8 cellular contexts compared by ENCODE assay signal in genomic region chr22:29552357-29552756, GRCh38. TPM values are rescaled to one million over a fixed set of nuclear protein-coding genes. Genes with fewer than 3 reads are reported as not detected.
DNase-seq lines count a peak whose midpoint lies in the region; ATAC-seq and TF ChIP-seq lines count a peak whose summit lies in the region.
"Not testable (repeated sequence)": the region's sequence is repeated elsewhere in the genome, so short reads cannot be mapped to it uniquely, and the experiment has no call there.

No MANE protein-coding gene starts in this region.

- POLR2A ChIA-PET in activated CD4-positive, alpha-beta T cell treated with anti-CD3 and anti-CD28 coated beads, Interleukin-2, amount 10 ng/mL, durations not matched to agents 7 days and 5 days (lab: Charles Lee): not testable (repeated sequence)

- H3K27me3 Mint-ChIP-seq in activated CD4-positive, alpha-beta T cell treated with anti-CD3 and anti-CD28 coated beads, Interleukin-2, amount 10 ng/mL, durations not matched to agents 7 days and 5 days; activated naive CD8-positive, alpha-beta T cell treated with anti-CD3 and anti-CD28 coated beads, Interleukin-2, amount 50 U/mL, for 24 hours: not testable (repeated sequence)
- peaks cover 11% of the 10 kb centered on the region for H3K27me3 Mint-ChIP-seq in endothelial cell (ENCODE audit: unreplicated experiment)

- H3K36me3 ChIP-seq in GM23248 (ENCODE audit: low read depth) (peaks cover 14% of the 10 kb centered on the region; the same call in 1 of the 2 replicates), OCI-LY3 (replicated peaks; ENCODE audit: low read depth, low read length) (peaks cover 39% of the 10 kb centered on the region), mesenchymal stem cell (ENCODE audit: control insufficient read depth in 1 of 2, insufficient read depth in 2 of 2, low read depth in 1 of 2, low read length in 2 of 2) (peaks cover 51 to 55% of the 10 kb centered on the region in 2 experiments), skeletal muscle satellite cell (ENCODE audit: insufficient read depth, low read length) (peaks cover 22% of the 10 kb centered on the region)

- ATAC-seq in activated naive CD8-positive, alpha-beta T cell treated with anti-CD3 and anti-CD28 coated beads, Interleukin-2, amount 50 U/mL, for 24 hours: not testable (repeated sequence)

- peaks cover 39% of the 10 kb centered on the region for H3K36me3 Mint-ChIP-seq in activated CD4-positive, alpha-beta T cell treated with anti-CD3 and anti-CD28 coated beads, Interleukin-2, amount 10 ng/mL, durations not matched to agents 7 days and 5 days (ENCODE audit: low read depth)
- H3K36me3 Mint-ChIP-seq in activated naive CD8-positive, alpha-beta T cell treated with anti-CD3 and anti-CD28 coated beads, Interleukin-2, amount 50 U/mL, for 24 hours (ENCODE audit: low read depth): peaks cover 28% of the 10 kb centered on the region
- peaks cover 36% of the 10 kb centered on the region for H3K36me3 Mint-ChIP-seq in endothelial cell (ENCODE audit: low read depth, unreplicated experiment)

- H3F3A ChIP-seq in GM23248 (ENCODE audit: insufficient read depth): peaks cover 24% of the 10 kb centered on the region

- H3K9me3 ChIP-seq in GM23248 (ENCODE audit: low read depth); OCI-LY3 (ENCODE audit: insufficient read depth, low read length); mesenchymal stem cell (ENCODE audit: control insufficient read depth, low read length); skeletal muscle satellite cell (replicated peaks; ENCODE audit: low read length): not testable (repeated sequence)

- H2BK120ac ChIP-seq in mesenchymal stem cell (ENCODE audit: low read depth, low read length): not testable (repeated sequence)

- H3K4me3 Mint-ChIP-seq in activated CD4-positive, alpha-beta T cell treated with anti-CD3 and anti-CD28 coated beads, Interleukin-2, amount 10 ng/mL, durations not matched to agents 7 days and 5 days: peak overlapping the region; percentile 95
- H3K4me3 Mint-ChIP-seq in activated naive CD8-positive, alpha-beta T cell treated with anti-CD3 and anti-CD28 coated beads, Interleukin-2, amount 50 U/mL, for 24 hours: peak overlapping the region; percentile 95
- H3K4me3 Mint-ChIP-seq in endothelial cell (ENCODE audit: unreplicated experiment): peak overlapping the region; percentile 98

- H3K23ac ChIP-seq in mesenchymal stem cell (ENCODE audit: low read length in 2 of 2): not testable (repeated sequence)

- not testable (repeated sequence) for H2AK5ac ChIP-seq in mesenchymal stem cell (ENCODE audit: low read length, severe bottlenecking)

- CTCF ChIA-PET in activated CD4-positive, alpha-beta T cell treated with anti-CD3 and anti-CD28 coated beads, Interleukin-2, amount 10 ng/mL, durations not matched to agents 7 days and 5 days (lab: Charles Lee): not testable (repeated sequence)

- H3K79me1 ChIP-seq in mesenchymal stem cell (replicated peaks; ENCODE audit: low read length, poor library complexity, severe bottlenecking): peaks cover 30% of the 10 kb centered on the region

- peak overlapping the region; percentile 49 for H3K4me3 ChIP-seq in AG10803 (ENCODE audit: low read length)
- peak overlapping the region; percentile 96 for H3K4me3 ChIP-seq in GM23248
- H3K4me3 ChIP-seq in OCI-LY3 (ENCODE audit: low read length): peak overlapping the region; percentile 99; the same call in 1 of the 2 replicates
- peak overlapping the region in 1 of 2 experiments; percentile 96 for H3K4me3 ChIP-seq in mesenchymal stem cell (ENCODE audit: insufficient read depth in 1 of 2, low read depth in 1 of 2, low read length in 2 of 2)
- H3K4me3 ChIP-seq in skeletal muscle satellite cell (ENCODE audit: low read length): peak overlapping the region; percentile 87

- H3K4me2 ChIP-seq in GM23248 (ENCODE audit: unreplicated experiment): not testable (repeated sequence)
- H3K4me2 ChIP-seq in OCI-LY3 (ENCODE audit: low read length): peak overlapping the region; percentile 78
- peak overlapping the region; percentile 40 for H3K4me2 ChIP-seq in mesenchymal stem cell (ENCODE audit: low read length, poor library complexity, severe bottlenecking)
- peak overlapping the region; percentile 80 for H3K4me2 ChIP-seq in skeletal muscle satellite cell (ENCODE audit: low read length)

- not testable (repeated sequence) for H2BK12ac ChIP-seq in mesenchymal stem cell (ENCODE audit: low read length in 2 of 2)

- 87 to 89% methylated on average over 5 to 33 of the region's 33 CpGs for WGBS in GM23248 (ENCODE audit: low coverage in 1 of 2, low lambda C conversion rate in 2 of 2, missing lambda C conversion rate in 2 of 2), 2 experiments
- WGBS in mesenchymal stem cell: 92% methylated on average over 24 of the region's 33 CpGs

- H3K4ac ChIP-seq in mesenchymal stem cell (ENCODE audit: low read depth in 1 of 2, low read length in 2 of 2): not testable (repeated sequence)

- peaks cover 33% of the 10 kb centered on the region for H3K4me1 Mint-ChIP-seq in activated CD4-positive, alpha-beta T cell treated with anti-CD3 and anti-CD28 coated beads, Interleukin-2, amount 10 ng/mL, durations not matched to agents 7 days and 5 days
- H3K4me1 Mint-ChIP-seq in activated naive CD8-positive, alpha-beta T cell treated with anti-CD3 and anti-CD28 coated beads, Interleukin-2, amount 50 U/mL, for 24 hours: peaks cover 21% of the 10 kb centered on the region
- peaks cover 11% of the 10 kb centered on the region for H3K4me1 Mint-ChIP-seq in endothelial cell (ENCODE audit: unreplicated experiment)

- H3K27ac ChIP-seq in GM23248: peak overlapping the region; percentile 80
- H3K27ac ChIP-seq in OCI-LY3 (ENCODE audit: low read length); mesenchymal stem cell (ENCODE audit: low read length, poor library complexity, severe bottlenecking): not testable (repeated sequence)

- not testable (repeated sequence) for H4K91ac ChIP-seq in mesenchymal stem cell (ENCODE audit: low read length)

- not testable (repeated sequence) for DNase-seq in AG10803 (ENCODE audit: low read depth); GM23248; activated CD4-positive, alpha-beta T cell treated with anti-CD3 and anti-CD28 coated beads, Interleukin-2, amount 10 ng/mL, durations not matched to agents 7 days and 5 days; activated naive CD8-positive, alpha-beta T cell treated with anti-CD3 and anti-CD28 coated beads, Interleukin-2, amount 50 U/mL, for 24 hours; mesenchymal stem cell
- peak; percentile 11 for DNase-seq in endothelial cell (ENCODE audit: low spot score)

- peak overlapping the region; percentile 91 for H3K9ac ChIP-seq in GM23248
- H3K9ac ChIP-seq in OCI-LY3 (ENCODE audit: low read length); skeletal muscle satellite cell (ENCODE audit: low read depth, low read length): not testable (repeated sequence)
- H3K9ac ChIP-seq in mesenchymal stem cell (ENCODE audit: low read length): peak overlapping the region; percentile 97

- H3K79me2 ChIP-seq in GM23248 (ENCODE audit: insufficient read depth): peaks cover 50% of the 10 kb centered on the region
- H3K79me2 ChIP-seq in OCI-LY3 (ENCODE audit: low read length): peaks cover 36% of the 10 kb centered on the region

- not testable (repeated sequence) for H3K4me1 ChIP-seq in GM23248 (ENCODE audit: insufficient read depth); OCI-LY3 (ENCODE audit: low read length); mesenchymal stem cell (ENCODE audit: control insufficient read depth, insufficient read depth, low read depth, low read length); skeletal muscle satellite cell (ENCODE audit: control insufficient read depth, insufficient read depth, low read length)

- in situ Hi-C loops in GM23248 (cut with MboI): not testable (repeated sequence)

- not testable (repeated sequence) for H3K9me2 ChIP-seq in GM23248 (ENCODE audit: insufficient read depth)

- peak overlapping the region; percentile 92 for H3K27ac Mint-ChIP-seq in activated CD4-positive, alpha-beta T cell treated with anti-CD3 and anti-CD28 coated beads, Interleukin-2, amount 10 ng/mL, durations not matched to agents 7 days and 5 days
- peak overlapping the region; percentile 90 for H3K27ac Mint-ChIP-seq in activated naive CD8-positive, alpha-beta T cell treated with anti-CD3 and anti-CD28 coated beads, Interleukin-2, amount 50 U/mL, for 24 hours
- H3K27ac Mint-ChIP-seq in endothelial cell (ENCODE audit: unreplicated experiment): peak overlapping the region; percentile 95

- not testable (repeated sequence) for H2BK15ac ChIP-seq in mesenchymal stem cell (ENCODE audit: low read depth, poor library complexity, severe bottlenecking)

- H2AFZ ChIP-seq in GM23248; OCI-LY3 (ENCODE audit: low read depth, low read length); mesenchymal stem cell (ENCODE audit: low read depth, low read length): not testable (repeated sequence)

- not testable (repeated sequence) for H4K8ac ChIP-seq in mesenchymal stem cell (ENCODE audit: low read length)

- H4K20me1 ChIP-seq in GM23248 (ENCODE audit: insufficient read depth); OCI-LY3 (ENCODE audit: insufficient read depth, low read length): not testable (repeated sequence)

- not testable (repeated sequence) for H2BK5ac ChIP-seq in mesenchymal stem cell (ENCODE audit: low read depth, low read length, poor library complexity, severe bottlenecking)

- not testable (repeated sequence) for H3K9me3 Mint-ChIP-seq in activated CD4-positive, alpha-beta T cell treated with anti-CD3 and anti-CD28 coated beads, Interleukin-2, amount 10 ng/mL, durations not matched to agents 7 days and 5 days; activated naive CD8-positive, alpha-beta T cell treated with anti-CD3 and anti-CD28 coated beads, Interleukin-2, amount 50 U/mL, for 24 hours; endothelial cell (ENCODE audit: unreplicated experiment)

- not testable (repeated sequence) for H3K27me3 ChIP-seq in GM23248 (replicated peaks; ENCODE audit: insufficient read depth); OCI-LY3 (ENCODE audit: low read depth, low read length); mesenchymal stem cell (ENCODE audit: control insufficient read depth in 1 of 2, insufficient read depth in 1 of 2, low read length in 2 of 2); skeletal muscle satellite cell (ENCODE audit: control insufficient read depth, insufficient read depth, low read length)

- not testable (repeated sequence) for TF ChIP-seq CTCF in AG10803 (conservative IDR thresholded peaks at IDR 0.05; ENCODE audit: low read length); OCI-LY3 (IDR thresholded peaks at IDR 0.05; ENCODE audit: low read depth, low read length); endothelial cell (IDR thresholded peaks at IDR 0.05; ENCODE audit: unreplicated experiment)

- H3K14ac ChIP-seq in mesenchymal stem cell (ENCODE audit: low read length in 2 of 2): not testable (repeated sequence)

- not testable (repeated sequence) for H3K18ac ChIP-seq in mesenchymal stem cell (ENCODE audit: low read depth in 1 of 2, low read length in 2 of 2)

RNA-seq across cellular contexts. Expression of gene THOC5, which starts 1.2 kb away (rescaled TPM):
- total RNA-seq in GM23248 (2014; rRNA removed; shearing (Covaris generic)): 61.7 and 83.5 TPM in 2 replicates
- polyA plus RNA-seq in GM23248 (2016; fragmentation: Nextera tagmentation; extraction: Ambion mirVana): 46.9 and 48.9 TPM in 2 replicates
- total RNA-seq in activated CD4-positive, alpha-beta T cell treated with anti-CD3 and anti-CD28 coated beads, Interleukin-2, amount 10 ng/mL, durations not matched to agents 7 days and 5 days: 10 to 100 TPM; 48.6 to 61.5 TPM
- 76.4 TPM for total RNA-seq in endothelial cell (ENCODE audit: unreplicated experiment)
- polyA plus RNA-seq in mesenchymal stem cell (2013, experiment 1 of 2): 32.8 TPM
- 35.4 TPM for polyA plus RNA-seq in mesenchymal stem cell (2013, experiment 2 of 2)
- 36.0 and 38.0 TPM in 2 replicates for total RNA-seq in skeletal muscle satellite cell (2012; rRNA removed)

RNA-seq across cellular contexts. Expression of gene NIPSNAP1, which starts 28.6 kb away (rescaled TPM):
- total RNA-seq in GM23248 (2014; rRNA removed; shearing (Covaris generic)): 32.0 and 47.2 TPM in 2 replicates
- 39.3 and 40.5 TPM in 2 replicates for polyA plus RNA-seq in GM23248 (2016; fragmentation: Nextera tagmentation; extraction: Ambion mirVana)
- 10 to 100 TPM; 38.7 to 38.9 TPM for total RNA-seq in activated CD4-positive, alpha-beta T cell treated with anti-CD3 and anti-CD28 coated beads, Interleukin-2, amount 10 ng/mL, durations not matched to agents 7 days and 5 days
- total RNA-seq in endothelial cell (ENCODE audit: unreplicated experiment): 78.0 TPM
- 71.1 TPM for polyA plus RNA-seq in mesenchymal stem cell (2013, experiment 1 of 2)
- polyA plus RNA-seq in mesenchymal stem cell (2013, experiment 2 of 2): 70.1 TPM
- 37.8 and 51.5 TPM in 2 replicates for total RNA-seq in skeletal muscle satellite cell (2012; rRNA removed)

RNA-seq across cellular contexts. Expression of gene NF2, which starts 51.1 kb away (rescaled TPM):
- 109 and 111 TPM in 2 replicates for total RNA-seq in GM23248 (2014; rRNA removed; shearing (Covaris generic))
- 62.9 and 71.8 TPM in 2 replicates for polyA plus RNA-seq in GM23248 (2016; fragmentation: Nextera tagmentation; extraction: Ambion mirVana)
- 10 to 100 TPM; 56.7 to 57.2 TPM for total RNA-seq in activated CD4-positive, alpha-beta T cell treated with anti-CD3 and anti-CD28 coated beads, Interleukin-2, amount 10 ng/mL, durations not matched to agents 7 days and 5 days
- 44.3 TPM for total RNA-seq in endothelial cell (ENCODE audit: unreplicated experiment)
- 19.0 TPM for polyA plus RNA-seq in mesenchymal stem cell (2013, experiment 1 of 2)
- 18.1 TPM for polyA plus RNA-seq in mesenchymal stem cell (2013, experiment 2 of 2)
- 83.9 and 91.5 TPM in 2 replicates for total RNA-seq in skeletal muscle satellite cell (2012; rRNA removed)
